ENCODE assay signal across 8 cellular contexts in the genomic region with DNA sequence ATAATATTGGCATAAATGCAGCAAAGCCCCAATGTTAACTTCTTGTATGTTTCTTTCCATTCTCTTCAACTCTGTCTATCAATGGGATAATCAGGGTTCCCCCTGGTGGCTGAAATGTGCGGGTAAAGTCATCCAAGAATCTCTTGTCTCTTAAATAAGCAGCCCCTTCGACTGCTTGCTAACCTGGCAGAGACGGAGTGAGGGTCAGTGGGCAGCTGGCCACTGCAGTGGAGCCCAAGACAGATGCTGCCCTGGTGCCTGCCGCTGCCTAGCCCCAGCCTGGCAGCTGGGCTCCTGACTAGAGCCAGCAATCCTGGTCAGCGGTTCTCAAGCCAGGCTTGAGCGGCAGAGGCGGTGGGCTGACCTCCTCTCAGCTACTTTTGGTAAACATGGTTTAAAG.
DNase-seq lines count a peak whose midpoint lies in the region; ATAC-seq, FAIRE-seq and TF ChIP-seq lines count a peak whose summit lies in the region.

No MANE protein-coding gene starts in this region.

- WGBS in H1 (ENCODE audit: extremely low coverage in 1 of 2, insufficient coverage in 1 of 2, insufficient read length in 1 of 2, insufficient replicate concordance in 2 of 2, low coverage in 1 of 2, low lambda C conversion rate in 2 of 2, missing lambda C conversion rate in 1 of 2), 2 experiments, result 58% methylated on average over 7 of the region's 7 CpGs; no CpG with 5 or more reads in 1 of the 2 experiments
- no CpG with 5 or more reads among the region's 7 CpGs for WGBS in mesendoderm (ENCODE audit: extremely low coverage, insufficient coverage, low lambda C conversion rate)
- 40 to 47% (median 45%) methylated on average over 7 of the region's 7 CpGs for WGBS in stomach, 5 donors

- no peak overlapping the region for H3K14ac ChIP-seq in H1 (ENCODE audit: insufficient read length)

- no peaks in the 10 kb centered on the region for H3K23me2 ChIP-seq in H1 (ENCODE audit: low read depth, low read length)

- DNase-seq in C1 segment of cervical spinal cord (lab: John Stamatoyannopoulos, UW), result peak in 10 of 14 donors; percentile 18 to 68 (median 43)
- peak; percentile 9 for DNase-seq in NCI-H1436 treated with DMSO at 0.1 percent for 48 hours (lab: John Stamatoyannopoulos, UW)
- peak in 1 of 2 experiments; percentile 84 for DNase-seq in H1 (ENCODE audit: low read depth in 1 of 2, low spot score in 2 of 2)
- peak; percentile 81 for DNase-seq in mesendoderm
- peak; percentile 65 for DNase-seq in stomach
- DNase-seq in mesenteric fat pad (ENCODE audit: low spot score), result no peak

- POLR2A ChIA-PET in H1 (lab: Charles Lee; ENCODE audit: partially characterized antibody), result no interaction called here

- H4K20me1 ChIP-seq in H1 (replicated peaks in 1 of 2; ENCODE audit: control insufficient read depth in 1 of 2, insufficient read depth in 2 of 2, low read length in 2 of 2), result no peaks in the 10 kb centered on the region

- H2BK120ac ChIP-seq in H1 (replicated peaks; ENCODE audit: low read depth, low read length) (no peak overlapping the region), mesendoderm (ENCODE audit: low read depth, low read length) (no peak overlapping the region)

- TF ChIP-seq CTCF in WI38 (IDR thresholded peaks at IDR 0.05; ENCODE audit: low read depth, low read length), result peak; percentile 66
- TF ChIP-seq CTCF in H1 (IDR thresholded peaks at IDR 0.05; ENCODE audit: control extremely low read depth in 1 of 3, insufficient read depth in 1 of 3, low read depth in 1 of 3, low read length in 3 of 3), result peak in 2 of 3 experiments; percentile 66 to 77; a peak in 3 of 4 replicates
- TF ChIP-seq CTCF in stomach (IDR thresholded peaks at IDR 0.05), result peak in 4 of 7 experiments; percentile 46 to 73 (median 70)

- no peak overlapping the region for H2BK15ac ChIP-seq in H1 (ENCODE audit: low read length)
- no peak overlapping the region for H2BK15ac ChIP-seq in mesendoderm (replicated peaks; ENCODE audit: low read depth)

- no peaks in the 10 kb centered on the region for H3K79me2 ChIP-seq in H1 (ENCODE audit: control insufficient read depth in 1 of 2, insufficient read depth in 2 of 2, low read length in 2 of 2)
- H3K79me2 ChIP-seq in mesendoderm (ENCODE audit: control insufficient read depth, insufficient read depth, low read length), result no peaks in the 10 kb centered on the region

- H3K9me3 ChIP-seq in H1 (ENCODE audit: insufficient read depth in 2 of 2, low read depth in 1 of 2, low read length in 1 of 2) (no peaks in the 10 kb centered on the region), stomach (no peaks in the 10 kb centered on the region)

- H3K79me1 ChIP-seq in H1 (ENCODE audit: low read depth, low read length) (no peaks in the 10 kb centered on the region), mesendoderm (ENCODE audit: low read length) (no peaks in the 10 kb centered on the region)

- H3K56ac ChIP-seq in H1 (replicated peaks; ENCODE audit: insufficient read length, low read depth, low read length) (no peak overlapping the region), mesendoderm (ENCODE audit: low read length) (peak overlapping the region; percentile 71)

- intact Hi-C loops in stomach (cut with DNase I; ENCODE audit: low total_unique reads), result no loop called here

- H3K18ac ChIP-seq in H1 (ENCODE audit: extremely low read depth, low read length), result no peak overlapping the region
- H3K18ac ChIP-seq in mesendoderm (ENCODE audit: low read length), result no peak overlapping the region

- H3K36me3 ChIP-seq in H1 (ENCODE audit: control insufficient read depth in 2 of 4, insufficient read depth in 4 of 4, low read length in 3 of 4), result no peaks in the 10 kb centered on the region
- H3K36me3 ChIP-seq in mesendoderm (ENCODE audit: control insufficient read depth, insufficient read depth, low read length), result no peaks in the 10 kb centered on the region
- H3K36me3 ChIP-seq in stomach, result no peaks in the 10 kb centered on the region

- TF ChIP-seq POLR2A in H1 (IDR thresholded peaks at IDR 0.05; ENCODE audit: control extremely low read depth in 1 of 2, low read depth in 2 of 2, low read length in 2 of 2), result no peak
- no peak for TF ChIP-seq POLR2A in stomach (IDR thresholded peaks at IDR 0.05)

- CTCF ChIA-PET in H1 (lab: Charles Lee; ENCODE audit: partially characterized antibody), result interaction anchor here (0.7 to 6.2 kb wide), 33 partner anchors 8 to 479 kb away, joined by 3 to 70 read pairs (median 5); partner anchors contain the start of gene GRB10

- H2BK20ac ChIP-seq in H1 (ENCODE audit: low read length), result no peak overlapping the region

- no peak overlapping the region for H2AFZ ChIP-seq in H1 (ENCODE audit: low read length)

- H4K8ac ChIP-seq in H1 (ENCODE audit: extremely low read depth, insufficient read depth, low read length), result peak overlapping the region; percentile 90; the same call in 1 of the 2 replicates
- H4K8ac ChIP-seq in mesendoderm (ENCODE audit: low read depth, low read length), result no peak overlapping the region

- H3K9ac ChIP-seq in H1 (replicated peaks in 1 of 4; ENCODE audit: extremely low read depth in 1 of 4, low read depth in 3 of 4, low read length in 3 of 4), result no peak overlapping the region
- no peak overlapping the region for H3K9ac ChIP-seq in mesendoderm (ENCODE audit: low read length)

- no peak for FAIRE-seq in H1 (lab: Jason Lieb, UNC)

- peak; percentile 63 to 70 for TF ChIP-seq RAD21 in H1 (IDR thresholded peaks at IDR 0.05 in 1 of 2, conservative IDR thresholded peaks at IDR 0.05 in 1 of 2; ENCODE audit: low read depth in 2 of 2, low read length in 2 of 2)

- H3K23ac ChIP-seq in H1 (ENCODE audit: insufficient read length) (no peak overlapping the region), mesendoderm (ENCODE audit: low read length) (no peak overlapping the region)

- H3K27ac ChIP-seq in H1 (ENCODE audit: low read depth, low read length), result no peak overlapping the region
- no peak overlapping the region for H3K27ac ChIP-seq in mesendoderm (ENCODE audit: low read depth, low read length)
- no peak overlapping the region for H3K27ac ChIP-seq in stomach

- H3K4me3 ChIP-seq in WI38 (ENCODE audit: low read depth, low read length), result no peak overlapping the region
- H3K4me3 ChIP-seq in H1 (ENCODE audit: extremely low read depth in 1 of 4, insufficient read depth in 2 of 4, low read depth in 3 of 4, low read length in 4 of 4), result no peak overlapping the region
- no peak overlapping the region for H3K4me3 ChIP-seq in mesendoderm (ENCODE audit: low read length)
- no peak overlapping the region for H3K4me3 ChIP-seq in stomach

- peak; percentile 80 for ATAC-seq in GM19351 (IDR thresholded peaks at IDR 0.05; ENCODE audit: unreplicated experiment)

- TF ChIP-seq EP300 in H1 (IDR thresholded peaks at IDR 0.05; ENCODE audit: borderline replicate concordance in 1 of 2, low read depth in 2 of 2, low read length in 2 of 2) (no peak), stomach (IDR thresholded peaks at IDR 0.05) (no peak)

- no peak overlapping the region for H3K4me2 ChIP-seq in H1 (ENCODE audit: insufficient read depth in 1 of 2, low read depth in 2 of 2, low read length in 2 of 2)
- H3K4me2 ChIP-seq in mesendoderm (ENCODE audit: low read length), result no peak overlapping the region

- H3K4ac ChIP-seq in H1 (replicated peaks; ENCODE audit: insufficient read length, low read depth, low read length) (no peak overlapping the region), mesendoderm (ENCODE audit: low read depth, low read length) (no peak overlapping the region)

- no peak overlapping the region for H2BK12ac ChIP-seq in H1 (ENCODE audit: low read depth, low read length)

- H2BK5ac ChIP-seq in H1 (ENCODE audit: low read depth, low read length) (no peak overlapping the region), mesendoderm (ENCODE audit: low read length) (no peak overlapping the region)

- H4K91ac ChIP-seq in H1 (replicated peaks; ENCODE audit: insufficient read length, low read length), result no peak overlapping the region

- H3K27me3 ChIP-seq in H1 (replicated peaks in 1 of 4; ENCODE audit: control insufficient read depth in 3 of 4, extremely low read depth in 1 of 4, insufficient read depth in 3 of 4, low read length in 3 of 4), result no peaks in the 10 kb centered on the region
- H3K27me3 ChIP-seq in mesendoderm (ENCODE audit: insufficient read depth, low read length, poor library complexity), result no peaks in the 10 kb centered on the region
- H3K27me3 ChIP-seq in stomach, result no peaks in the 10 kb centered on the region

- peak overlapping the region; percentile 62 for H4K5ac ChIP-seq in H1 (ENCODE audit: insufficient read length, low read depth, low read length)
- H4K5ac ChIP-seq in mesendoderm (ENCODE audit: low read length), result no peak overlapping the region

- H2AK5ac ChIP-seq in H1 (ENCODE audit: low read depth, low read length) (no peak overlapping the region), mesendoderm (ENCODE audit: low read length) (no peak overlapping the region)

- H3K4me1 ChIP-seq in H1 (replicated peaks in 1 of 4; ENCODE audit: control insufficient read depth in 3 of 4, insufficient read depth in 4 of 4, low read length in 3 of 4) (peaks cover 0 to 3% (median under 1%) of the 10 kb centered on the region in 4 experiments; a peak in 3 of 7 replicates), mesendoderm (ENCODE audit: control insufficient read depth, low read depth, low read length) (peaks cover 3% of the 10 kb centered on the region), stomach (peaks cover 16 to 47% (median 24%) of the 10 kb centered on the region in 4 donors)

TF ChIP-seq in H1, 55 proteins besides CTCF, POLR2A, EP300 and RAD21:
- TF ChIP-seq TEAD4 (IDR thresholded peaks at IDR 0.05; ENCODE audit: low read depth, low read length) (peak; percentile 93), SIX5 (IDR thresholded peaks at IDR 0.05; ENCODE audit: low read depth, low read length) (no peak)
